8 cellular contexts compared by ENCODE assay signal in the genomic region with DNA sequence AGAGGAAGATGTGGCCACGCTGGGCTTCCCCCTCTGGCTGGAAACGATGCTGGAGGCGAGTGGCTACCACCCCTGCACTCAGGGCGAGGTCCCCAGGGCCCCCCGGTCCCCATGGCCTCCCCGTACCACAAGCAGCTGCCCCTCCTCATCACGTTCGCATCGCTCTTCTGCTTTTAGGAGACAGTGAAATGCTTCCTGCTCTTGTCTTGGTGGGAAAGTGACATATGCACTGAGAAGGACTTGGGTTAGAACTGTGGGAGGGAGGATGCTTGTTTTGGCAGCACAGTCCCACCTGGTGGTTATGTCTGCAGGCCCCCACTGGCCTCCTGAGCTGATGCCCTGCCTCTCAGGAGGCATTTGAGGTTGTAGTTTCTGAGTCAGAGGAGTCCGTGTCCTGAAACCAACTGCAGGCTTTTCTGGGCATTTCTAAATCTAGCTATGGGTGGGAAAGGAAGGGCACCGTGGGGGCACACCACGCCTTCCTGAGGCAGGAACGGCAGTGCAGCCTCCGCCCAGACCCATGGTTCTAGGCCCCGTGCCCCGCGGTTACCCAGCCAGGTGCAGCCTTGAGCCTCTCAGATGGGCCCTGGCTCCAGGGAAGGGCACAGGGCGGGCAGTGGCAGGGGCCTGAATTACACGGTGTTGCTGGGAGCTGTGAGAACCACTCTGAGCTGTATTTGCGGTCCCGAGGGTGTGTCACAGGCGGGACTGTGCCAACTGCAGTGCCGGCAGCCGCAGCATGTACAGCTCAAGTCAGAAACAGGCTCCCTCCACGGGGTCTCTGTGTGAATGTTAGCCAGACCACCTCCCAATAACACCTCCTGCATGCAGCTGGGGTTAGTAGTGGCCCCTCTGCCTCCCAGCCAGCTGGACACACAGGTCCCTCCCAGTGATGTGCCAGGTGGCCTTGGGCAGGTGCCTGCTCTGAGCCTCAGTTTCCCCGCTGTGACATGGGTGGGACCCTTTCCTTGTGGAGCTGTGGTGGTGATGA.
DNase-seq lines count a peak whose midpoint lies in the region; ATAC-seq and TF ChIP-seq lines count a peak whose summit lies in the region.

No MANE protein-coding gene starts in this region.

- no peaks in the 10 kb centered on the region for H3K9me3 Mint-ChIP-seq in activated T-cell treated with anti-CD3 and anti-CD28 coated beads, Interleukin-2, amount 50 U/mL, for 24 hours

- TF ChIP-seq CTCF in OCI-LY3 (IDR thresholded peaks at IDR 0.05; ENCODE audit: low read depth, low read length): no peak

- no peak overlapping the region for H3K4me3 Mint-ChIP-seq in activated T-cell treated with anti-CD3 and anti-CD28 coated beads, Interleukin-2, amount 50 U/mL, for 24 hours

- H3K27ac ChIP-seq in OCI-LY3 (ENCODE audit: low read length): no peak overlapping the region

- no peaks in the 10 kb centered on the region for H3K79me2 ChIP-seq in OCI-LY3 (ENCODE audit: low read length)

- peak overlapping the region; percentile 50 for H3K27ac Mint-ChIP-seq in activated T-cell treated with anti-CD3 and anti-CD28 coated beads, Interleukin-2, amount 50 U/mL, for 24 hours

- peaks cover 14% of the 10 kb centered on the region for H3K4me1 ChIP-seq in OCI-LY3 (ENCODE audit: low read length)

- H3K27me3 Mint-ChIP-seq in activated T-cell treated with anti-CD3 and anti-CD28 coated beads, Interleukin-2, amount 50 U/mL, for 24 hours: peaks cover 9% of the 10 kb centered on the region

- no peaks in the 10 kb centered on the region for H3K36me3 ChIP-seq in OCI-LY3 (replicated peaks; ENCODE audit: low read depth, low read length)

- H3K9me3 ChIP-seq in OCI-LY3 (ENCODE audit: insufficient read depth, low read length): no peaks in the 10 kb centered on the region

- peak; percentile 67 for ATAC-seq in HG02759 (IDR thresholded peaks at IDR 0.05; ENCODE audit: unreplicated experiment)
- ATAC-seq in HG02840 (IDR thresholded peaks at IDR 0.05; ENCODE audit: low FRiP score, unreplicated experiment): no peak

- H4K20me1 ChIP-seq in OCI-LY3 (ENCODE audit: insufficient read depth, low read length): no peaks in the 10 kb centered on the region

- H3K9ac ChIP-seq in OCI-LY3 (ENCODE audit: low read length): no peak overlapping the region

- H3K4me2 ChIP-seq in OCI-LY3 (ENCODE audit: low read length): peak overlapping the region; percentile 20; the same call in 1 of the 2 replicates

- peaks cover 19% of the 10 kb centered on the region for H3K4me1 Mint-ChIP-seq in activated T-cell treated with anti-CD3 and anti-CD28 coated beads, Interleukin-2, amount 50 U/mL, for 24 hours (ENCODE audit: low read depth)

- H3K27me3 ChIP-seq in OCI-LY3 (ENCODE audit: low read depth, low read length): no peaks in the 10 kb centered on the region

- no peak overlapping the region for H2AFZ ChIP-seq in OCI-LY3 (ENCODE audit: low read depth, low read length)

- H3K4me3 ChIP-seq in OCI-LY3 (ENCODE audit: low read length): no peak overlapping the region

- DNase-seq in activated T-cell treated with anti-CD3 and anti-CD28 coated beads, Interleukin-2, amount 50 U/mL, for 24 hours: peak; percentile 32
- no peak for DNase-seq in activated T-cell treated with anti-CD3 and anti-CD28 coated beads, Interleukin-2, amount 50 U/mL, for 1 hour
- DNase-seq in kidney tubule cell (ENCODE audit: low spot score): peak; percentile 5
- no peak for DNase-seq in NCI-H69 (lab: John Stamatoyannopoulos, UW)
- no peak for DNase-seq in G401 (ENCODE audit: low spot score)

- H3K36me3 Mint-ChIP-seq in activated T-cell treated with anti-CD3 and anti-CD28 coated beads, Interleukin-2, amount 50 U/mL, for 24 hours (ENCODE audit: low read depth): no peaks in the 10 kb centered on the region

- in situ Hi-C loops in G401 (cut with HindIII; ENCODE audit: low sequenced_read_pairs): no loop called here

Comparison
In these comparisons a context has a peak if more than half of its experiments do, and no peak if none do; other contexts are left out.
1. DNase-seq: peak in activated T-cell treated with anti-CD3 and anti-CD28 coated beads, Interleukin-2, amount 50 U/mL, for 24 hours (single experiment) and kidney tubule cell (single experiment); none in activated T-cell treated with anti-CD3 and anti-CD28 coated beads, Interleukin-2, amount 50 U/mL, for 1 hour (single experiment), NCI-H69 (single experiment) and G401 (single experiment).